8 cellular contexts compared by ENCODE assay signal in genomic region chr4:70505152-70505748, GRCh38. TPM values are rescaled to one million over a fixed set of nuclear protein-coding genes. Genes with fewer than 3 reads are reported as not detected.
DNase-seq lines count a peak whose midpoint lies in the region; ATAC-seq, FAIRE-seq and TF ChIP-seq lines count a peak whose summit lies in the region.

No MANE protein-coding gene starts in this region.

- POLR2A ChIA-PET in A549 (lab: Yijun Ruan, JAX), result no interaction called here

- ATAC-seq in A549, result peak in 1 of 2 experiments; percentile 83; a peak in 3 of 6 replicates
- ATAC-seq in HG02678 (IDR thresholded peaks at IDR 0.05; ENCODE audit: unreplicated experiment), result peak; percentile 96

- FAIRE-seq in A549 (lab: Jason Lieb, UNC) (no peak), GM12891 (lab: Jason Lieb, UNC) (peak; percentile 90)

- DNase-seq in A549 (ENCODE audit: low read depth in 1 of 2, low spot score in 1 of 2) (peak; percentile 13 to 44), GM12891 (ENCODE audit: insufficient read length, low spot score) (peak; percentile 22), NCI-H1105 treated with DMSO at 0.1 percent for 48 hours (lab: John Stamatoyannopoulos, UW) (peak; percentile 14), dermis microvascular lymphatic vessel endothelial cell (ENCODE audit: low read depth in 2 of 2) (peak; percentile 21 to 47), medulla oblongata (ENCODE audit: extremely low spot score) (peak; percentile 67)
- DNase-seq in activated CD4-positive, alpha-beta T cell treated with anti-CD3 and anti-CD28 coated beads for 48 hours, result peak; percentile 66
- peak; percentile 21 for DNase-seq in stimulated activated CD8-positive, alpha-beta memory T cell treated with anti-CD3 and anti-CD28 coated beads, Interleukin-4, amount 100 ng/mL, for 24 hours (ENCODE audit: low read depth)

- CTCF ChIA-PET in A549 (lab: Yijun Ruan, JAX), result interaction anchor here (0.6 to 1.2 kb wide), 2 partner anchors 67 to 157 kb away, joined by 3 read pairs; no protein-coding TSS in a partner anchor

- TF ChIP-seq RAD21 in A549 (conservative IDR thresholded peaks at IDR 0.05 in 1 of 2, IDR thresholded peaks at IDR 0.05 in 1 of 2), result peak; percentile 70 to 72

- peak; percentile 69 for TF ChIP-seq CTCF in A549 (IDR thresholded peaks at IDR 0.05)

- no peaks in the 10 kb centered on the region for H3K9me3 ChIP-seq in A549

- no peak overlapping the region for H3K4me3 ChIP-seq in A549

- TF ChIP-seq EP300 in A549 (IDR thresholded peaks at IDR 0.05), result no peak

- no peak overlapping the region for H3K27ac ChIP-seq in A549

- H3K4me2 ChIP-seq in A549, result no peak overlapping the region

- no peaks in the 10 kb centered on the region for H3K4me1 ChIP-seq in A549

- TF ChIP-seq POLR2A in A549 (IDR thresholded peaks at IDR 0.05; ENCODE audit: low read length) (no peak), GM12891 (IDR thresholded peaks at IDR 0.05; ENCODE audit: low read depth, low read length) (no peak)

- under 1% methylated on average over 7 of the region's 7 CpGs for WGBS in A549 (ENCODE audit: missing lambda C conversion rate)

TF ChIP-seq in A549, 52 proteins besides CTCF, POLR2A, EP300 and RAD21:
- TF ChIP-seq CEBPB (IDR thresholded peaks at IDR 0.05), result no peak
- no peak for TF ChIP-seq MYC (IDR thresholded peaks at IDR 0.05; ENCODE audit: borderline replicate concordance, low read length)
- no peak for TF ChIP-seq KDM1A (IDR thresholded peaks at IDR 0.05; ENCODE audit: low read depth)
- no peak for TF ChIP-seq EHF (CRISPR knock-in tag; IDR thresholded peaks at IDR 0.05)
- TF ChIP-seq RFX5 (IDR thresholded peaks at IDR 0.05), result no peak
- peak; percentile 79 for TF ChIP-seq SMC3 (IDR thresholded peaks at IDR 0.05)
- no peak for TF ChIP-seq USF2 (IDR thresholded peaks at IDR 0.05)
- no peak for TF ChIP-seq KDM5A (IDR thresholded peaks at IDR 0.05)

TF ChIP-seq in GM12891, 5 proteins besides CTCF, POLR2A, EP300 and RAD21:
- TF ChIP-seq POU2F2 (IDR thresholded peaks at IDR 0.05; ENCODE audit: low read depth, low read length) (no peak), SPI1 (IDR thresholded peaks at IDR 0.05; ENCODE audit: low read depth, low read length) (no peak), PAX5 (IDR thresholded peaks at IDR 0.05; ENCODE audit: insufficient read depth, low read length, severe bottlenecking) (no peak), POLR2AphosphoS5 (IDR thresholded peaks at IDR 0.05; ENCODE audit: low read depth, low read length) (no peak), TAF1 (IDR thresholded peaks at IDR 0.05; ENCODE audit: low read depth, low read length) (no peak)

RNA-seq across cellular contexts. Expression of gene AMTN, which starts 13.1 kb away (rescaled TPM):
- not detected in 2 replicates for polyA plus RNA-seq in A549 (2011; rRNA removed)
- polyA plus RNA-seq in A549 (2012; cell fraction: cytosol; rRNA removed), result not detected in 2 replicates
- 0.07 TPM in 1 of 2 replicates, not detected in the other for polyA plus RNA-seq in A549 (2012; cell fraction: nucleus; rRNA removed)
- polyA plus RNA-seq in A549 (2017; fragmentation: RNase III; extraction: RNeasy Plus Mini Kit Qiagen cat#74134 plus additional on column Dnase treatment), result not detected in 3 replicates
- 0.49 TPM in 1 of 2 replicates, not detected in the other for polyA minus RNA-seq in A549 (2011; rRNA and poly(A)+ RNA removed)
- polyA plus RNA-seq in GM12891 (2012; ENCODE audit: low read depth, missing spikeins), result not detected
- not detected in 2 replicates for total RNA-seq in dermis microvascular lymphatic vessel endothelial cell

RNA-seq across cellular contexts. Expression of gene MUC7, which starts 33.3 kb away (rescaled TPM):
- polyA plus RNA-seq in A549 (2011; rRNA removed) (not detected in 2 replicates), A549 (2017; fragmentation: RNase III; extraction: RNeasy Plus Mini Kit Qiagen cat#74134 plus additional on column Dnase treatment) (not detected in 3 replicates)
- not detected in 2 replicates for polyA plus RNA-seq in A549 (2012; cell fraction: cytosol; rRNA removed)
- not detected in 2 replicates for polyA plus RNA-seq in A549 (2012; cell fraction: nucleus; rRNA removed)
- polyA minus RNA-seq in A549 (2011; rRNA and poly(A)+ RNA removed), result not detected in 2 replicates
- not detected for polyA plus RNA-seq in GM12891 (2012; ENCODE audit: low read depth, missing spikeins)
- not detected in 2 replicates for total RNA-seq in dermis microvascular lymphatic vessel endothelial cell

Comparison
In these comparisons a context has a peak if more than half of its experiments do, and no peak if none do; other contexts are left out.
1. DNase-seq: peak in every context shown above with its lines; median percentile 67 in medulla oblongata; 66 in activated CD4-positive, alpha-beta T cell treated with anti-CD3 and anti-CD28 coated beads for 48 hours; 34 in dermis microvascular lymphatic vessel endothelial cell; 28 in A549; 22 in GM12891; 21 in stimulated activated CD8-positive, alpha-beta memory T cell treated with anti-CD3 and anti-CD28 coated beads, Interleukin-4, amount 100 ng/mL, for 24 hours; 14 in NCI-H1105 treated with DMSO at 0.1 percent for 48 hours.